Comparison of ENCODE assay signal across 8 cellular contexts in genomic region chr4:2812985-2813384, GRCh38. TPM values are rescaled to one million over a fixed set of nuclear protein-coding genes. Genes with fewer than 3 reads are reported as not detected.
DNase-seq lines count a peak whose midpoint lies in the region; ATAC-seq and TF ChIP-seq lines count a peak whose summit lies in the region.

No MANE protein-coding gene starts in this region.

- H3K27me3 ChIP-seq in BLaER1 (peaks cover 10% of the 10 kb centered on the region), adipocyte (replicated peaks; ENCODE audit: control insufficient read depth, insufficient read depth, low read length) (no peaks in the 10 kb centered on the region), mucosa of rectum (ENCODE audit: control insufficient read depth in 2 of 2, insufficient read depth in 2 of 2, low read length in 2 of 2) (no peaks in the 10 kb centered on the region)

- peaks cover 22% of the 10 kb centered on the region for H3K36me3 Mint-ChIP-seq in HFFc6 (ENCODE audit: low read depth)

- peaks cover 46% of the 10 kb centered on the region for H4K20me1 ChIP-seq in BLaER1

- peaks cover 3% of the 10 kb centered on the region; the same call in 1 of the 2 replicates for H3K36me3 ChIP-seq in BLaER1
- H3K36me3 ChIP-seq in adipocyte (ENCODE audit: control insufficient read depth, insufficient read depth, low read length, severe bottlenecking): peaks cover 4% of the 10 kb centered on the region
- no peaks in the 10 kb centered on the region for H3K36me3 ChIP-seq in mucosa of rectum (ENCODE audit: control insufficient read depth in 2 of 2, insufficient read depth in 2 of 2, low read length in 2 of 2)

- no peak for ATAC-seq in HG03139 (IDR thresholded peaks at IDR 0.05; ENCODE audit: unreplicated experiment)

- H3K4me2 ChIP-seq in BLaER1: peak overlapping the region; percentile 98

- DNase-seq in HFFc6 (no peak), adipocyte (ENCODE audit: low read depth) (no peak), NCI-H1092 treated with DMSO at 0.1 percent for 48 hours (lab: John Stamatoyannopoulos, UW) (no peak), NCI-H2081 (lab: John Stamatoyannopoulos, UW) (no peak), GM13977 (ENCODE audit: low spot score) (no peak)

- H3K27ac Mint-ChIP-seq in HFFc6: peak overlapping the region; percentile 97; the same call in 1 of the 2 replicates

- in situ Hi-C loops in GM13977 (cut with MboI; ENCODE audit: low pct_unique_long_range_greater_than_20kb, low sequenced_read_pairs, unreplicated experiment): no loop called here

- peak overlapping the region; percentile 77 for H3K4me3 Mint-ChIP-seq in HFFc6

- H3K9me3 Mint-ChIP-seq in HFFc6: peaks cover 14% of the 10 kb centered on the region; the same call in 1 of the 2 replicates

- H3K4me3 ChIP-seq in BLaER1 (peak overlapping the region; percentile 66), adipocyte (ENCODE audit: low read length) (peak overlapping the region; percentile 72), mucosa of rectum (ENCODE audit: low read length in 2 of 2) (peak overlapping the region; percentile 35 to 70)

- TF ChIP-seq CTCF in HFFc6 (IDR thresholded peaks at IDR 0.05) (no peak), GM13977 (IDR thresholded peaks at IDR 0.05; ENCODE audit: extremely low read depth, insufficient read depth, missing control alignments) (no peak)

- H3K9me3 ChIP-seq in BLaER1 (no peaks in the 10 kb centered on the region), adipocyte (ENCODE audit: control insufficient read depth, low read length) (peaks cover 7% of the 10 kb centered on the region), mucosa of rectum (ENCODE audit: control insufficient read depth in 2 of 2, low read length in 2 of 2) (no peaks in the 10 kb centered on the region)

- H3K4me1 ChIP-seq in BLaER1 (peaks cover 88% of the 10 kb centered on the region), adipocyte (ENCODE audit: control insufficient read depth, insufficient read depth, low read length) (peaks cover 18% of the 10 kb centered on the region), mucosa of rectum (ENCODE audit: control insufficient read depth in 2 of 2, insufficient read depth in 2 of 2, low read length in 2 of 2) (peaks cover 32 to 34% of the 10 kb centered on the region in 2 donors)

- H3K9ac ChIP-seq in BLaER1 (peak overlapping the region; percentile 87), adipocyte (ENCODE audit: low read length) (peak overlapping the region; percentile 50), mucosa of rectum (ENCODE audit: low read depth in 1 of 2, low read length in 2 of 2) (peak overlapping the region; percentile 20 to 34)

- H3K27me3 Mint-ChIP-seq in HFFc6 (ENCODE audit: insufficient read depth): peaks cover 7% of the 10 kb centered on the region

- peaks cover 29% of the 10 kb centered on the region for H3K4me1 Mint-ChIP-seq in HFFc6 (ENCODE audit: low read depth)

- H3K27ac ChIP-seq in BLaER1 (peak overlapping the region; percentile 99), mucosa of rectum (ENCODE audit: low read depth in 2 of 2, low read length in 2 of 2) (peak overlapping the region; percentile 32 to 76)

RNA-seq across cellular contexts. Expression of gene SH3BP2, which starts 20.1 kb away (rescaled TPM):
- 10 to 100 TPM; 17.6 to 25.4 (median 20.5) TPM for total RNA-seq in HFFc6 (2021; fragmentation: NEBNext Ultra II Directional; extraction: Animal tissue kit (Norgen Biotek cat#: 25700))

RNA-seq across cellular contexts. Expression of gene ADD1, which starts 30.7 kb away (rescaled TPM):
- total RNA-seq in HFFc6 (2021; fragmentation: NEBNext Ultra II Directional; extraction: Animal tissue kit (Norgen Biotek cat#: 25700)): 100 to 1,000 TPM; 276 to 332 (median 321) TPM

RNA-seq across cellular contexts. Expression of gene TNIP2, which starts 56.8 kb away (rescaled TPM):
- 10 to 100 TPM; 28.6 to 32.0 (median 30.9) TPM for total RNA-seq in HFFc6 (2021; fragmentation: NEBNext Ultra II Directional; extraction: Animal tissue kit (Norgen Biotek cat#: 25700))

Comparison
In these comparisons a context has a peak if more than half of its experiments do, and no peak if none do; other contexts are left out.
1. H3K9ac ChIP-seq: peak in every context shown above with its lines; median percentile 87 in BLaER1; 50 in adipocyte; 27 in mucosa of rectum.